ENCODE assay signal across 35 cellular contexts in genomic region chr12:7361271-7361670, GRCh38. TPM values are rescaled to one million over a fixed set of nuclear protein-coding genes. Genes with fewer than 3 reads are reported as not detected.
"Had no signal": no experiment of that assay in that cellular context is flagged by ENCODE, and none has a peak within 500 bp of the region (broad histone marks: within the 10 kb centered on the region; RNA-seq: fewer than 3 reads in every experiment).

No MANE protein-coding gene starts in this region.

- H3K36me3 ChIP-seq: left lung, lower lobe of right lung, right lobe of liver, tibial nerve, uterus had no signal

- H3K9me3 Mint-ChIP-seq: immature natural killer cell; naive thymus-derived CD8-positive, alpha-beta T cell; nephron; stimulated activated memory B cell treated with anti-CD40 and anti-IgM and Interleukin-4, amounts not matched to agents 10 μg/mL and 1 μg/mL and 100 μg/mL, for 72 hours; stimulated activated naive CD8-positive, alpha-beta T cell treated with anti-CD3 and anti-CD28 coated beads, Interleukin-15, amount 100 ng/mL, for 72 hours; type B pancreatic cell had no signal

- H3K9me3 ChIP-seq: right lobe of liver, uterus had no signal

- H3K9ac ChIP-seq: parathyroid adenoma had no signal

- H3K4me3 ChIP-seq: left lung, lower lobe of right lung, psoas muscle, right lobe of liver, smooth muscle cell, tibial nerve, uterus had no signal

- ATAC-seq: left colon; left lung; lower lobe of right lung; naive thymus-derived CD8-positive, alpha-beta T cell; psoas muscle; right lobe of liver; stimulated activated memory B cell treated with anti-CD40 and anti-IgM and Interleukin-4, amounts not matched to agents 10 μg/mL and 1 μg/mL and 100 μg/mL, for 72 hours; stimulated activated naive CD8-positive, alpha-beta T cell treated with anti-CD3 and anti-CD28 coated beads, Interleukin-15, amount 100 ng/mL, for 72 hours had no signal

- H3K27me3 ChIP-seq: right lobe of liver, tibial nerve, uterus had no signal

- H3K4me1 Mint-ChIP-seq: immature natural killer cell; naive thymus-derived CD8-positive, alpha-beta T cell; nephron; neural crest cell; stimulated activated memory B cell treated with anti-CD40 and anti-IgM and Interleukin-4, amounts not matched to agents 10 μg/mL and 1 μg/mL and 100 μg/mL, for 72 hours; stimulated activated naive CD8-positive, alpha-beta T cell treated with anti-CD3 and anti-CD28 coated beads, Interleukin-15, amount 100 ng/mL, for 72 hours had no signal

- H3K4me3 Mint-ChIP-seq: immature natural killer cell; naive thymus-derived CD8-positive, alpha-beta T cell; nephron; neural crest cell; stimulated activated memory B cell treated with anti-CD40 and anti-IgM and Interleukin-4, amounts not matched to agents 10 μg/mL and 1 μg/mL and 100 μg/mL, for 72 hours; stimulated activated naive CD8-positive, alpha-beta T cell treated with anti-CD3 and anti-CD28 coated beads, Interleukin-15, amount 100 ng/mL, for 72 hours; type B pancreatic cell had no signal

- H3K27ac Mint-ChIP-seq: immature natural killer cell; naive thymus-derived CD8-positive, alpha-beta T cell; nephron; stimulated activated memory B cell treated with anti-CD40 and anti-IgM and Interleukin-4, amounts not matched to agents 10 μg/mL and 1 μg/mL and 100 μg/mL, for 72 hours; stimulated activated naive CD8-positive, alpha-beta T cell treated with anti-CD3 and anti-CD28 coated beads, Interleukin-15, amount 100 ng/mL, for 72 hours; type B pancreatic cell had no signal

- H3K27ac ChIP-seq: left lung, lower lobe of right lung, parathyroid adenoma, psoas muscle, right lobe of liver, tibial nerve, uterus had no signal

- H3K4me2 ChIP-seq: smooth muscle cell had no signal

- H3K4me1 ChIP-seq: left lung, lower lobe of right lung, parathyroid adenoma, psoas muscle, right lobe of liver, tibial nerve, uterus had no signal

- H3K36me3 Mint-ChIP-seq: immature natural killer cell; naive thymus-derived CD8-positive, alpha-beta T cell; stimulated activated memory B cell treated with anti-CD40 and anti-IgM and Interleukin-4, amounts not matched to agents 10 μg/mL and 1 μg/mL and 100 μg/mL, for 72 hours; type B pancreatic cell had no signal

- H3K79me2 ChIP-seq: parathyroid adenoma had no signal

- FAIRE-seq: islet of Langerhans had no signal

- H2AFZ ChIP-seq: parathyroid adenoma had no signal

- H3K27me3 Mint-ChIP-seq: stimulated activated memory B cell treated with anti-CD40 and anti-IgM and Interleukin-4, amounts not matched to agents 10 μg/mL and 1 μg/mL and 100 μg/mL, for 72 hours; stimulated activated naive CD8-positive, alpha-beta T cell treated with anti-CD3 and anti-CD28 coated beads, Interleukin-15, amount 100 ng/mL, for 72 hours had no signal

- DNase-seq: immature natural killer cell; kidney; left colon; left lung; lower lobe of right lung; mammary epithelial cell; mesenchymal stem cell; naive thymus-derived CD8-positive, alpha-beta T cell; nucleus accumbens; psoas muscle; right lobe of liver; stimulated activated CD4-positive, alpha-beta T cell treated with anti-CD3 and anti-CD28 coated beads, Interleukin-1b, Interleukin-23, amount 100 ng/mL, for 48 hours; stimulated activated CD4-positive, alpha-beta T cell treated with anti-CD3 and anti-CD28 coated beads, Interleukin-2, amount 100 ng/mL, for 48 hours; stimulated activated CD4-positive, alpha-beta T cell treated with anti-CD3 and anti-CD28 coated beads, Interleukin-4, amount 100 ng/mL, for 4 hours; stimulated activated CD8-positive, alpha-beta memory T cell treated with anti-CD3 and anti-CD28 coated beads, Interleukin-4, amount 100 ng/mL, for 48 hours; stimulated activated naive CD4-positive, alpha-beta T cell treated with Interleukin-2 at 50 U/mL for 16 hours; stimulated activated naive CD8-positive, alpha-beta T cell treated with anti-CD3 and anti-CD28 coated beads, Interleukin-15, amount 100 ng/mL, for 72 hours; substantia nigra; uterus had no signal

RNA-seq across cellular contexts. Expression of gene ACSM4, which starts 57.4 kb away (rescaled TPM):
- total RNA-seq: kidney; left colon; left lung; liver; lower lobe of right lung; mammary epithelial cell; mucosa of gallbladder; naive thymus-derived CD8-positive, alpha-beta T cell; neural crest cell; osteoblast; posterior vena cava; psoas muscle; right lobe of liver; skeletal muscle tissue; smooth muscle cell; temporal lobe; tibial nerve; ureter; uterus had no signal
- polyA plus RNA-seq: immature natural killer cell; liver; mammary epithelial cell; naive thymus-derived CD8-positive, alpha-beta T cell; psoas muscle; smooth muscle cell; thymus had no signal
